In genomic region chr10:63156236-63156635, GRCh38 we compare ENCODE assay signal across 26 cellular contexts. TPM values are rescaled to one million over a fixed set of nuclear protein-coding genes. Genes with fewer than 3 reads are reported as not detected.
A peak's percentile ranks its signal among the peaks of the same experiment; 100 is the strongest.
DNase-seq lines count a peak whose midpoint lies in the region; TF ChIP-seq lines count a peak whose summit lies in the region.
"Had no signal": no experiment of that assay in that cellular context is flagged by ENCODE, and none has a peak within 500 bp of the region (broad histone marks: within the 10 kb centered on the region; RNA-seq: fewer than 3 reads in every experiment).

No MANE protein-coding gene starts in this region.

- H3K36me3 ChIP-seq in transverse colon: peaks cover 0 to 8% (median 3%) of the 10 kb centered on the region in 4 donors
- H3K36me3 ChIP-seq: neural progenitor cell, SJCRH30 had no signal

- no peak overlapping the region for H3K4me3 ChIP-seq in transverse colon
- H3K4me3 ChIP-seq: neural progenitor cell, SJCRH30, thoracic aorta had no signal

- peaks cover 16 to 30% (median 18%) of the 10 kb centered on the region in 4 donors for H3K4me1 ChIP-seq in transverse colon
- H3K4me1 ChIP-seq: foreskin keratinocyte, neural progenitor cell, SJCRH30 had no signal

- no peak for TF ChIP-seq EP300 in transverse colon (IDR thresholded peaks at IDR 0.05; ENCODE audit: low read depth)

- WGBS in transverse colon (ENCODE audit: low coverage in 1 of 2), 2 donors: 55% methylated on average over 2 of the region's 2 CpGs; no CpG with 5 or more reads in 1 of the 2 donors

- intact Hi-C loops in transverse colon (cut with DNase I; ENCODE audit: low total_unique reads): loop anchor here (5.0 to 10.0 kb wide), 3 partner anchors 351 to 719 kb away; partner anchors contain the start of gene ADO

- in situ Hi-C loops in SK-MEL-5 (cut with HindIII; ENCODE audit: low pct_unique_long_range_greater_than_20kb, low sequenced_read_pairs): loop anchor here (25.0 kb wide), 1 partner anchor 556 kb away; no protein-coding TSS in a partner anchor
- in situ Hi-C loops in transverse colon (cut with MboI; ENCODE audit: low pct_ligation_motif_present in 1 of 4, low pct_unique_long_range_greater_than_20kb in 1 of 4, low sequenced_read_pairs in 3 of 4): loop anchor here in 2 of 4 donors (25.0 kb wide), 1 partner anchor 344 kb away; the partner anchor contains the start of genes ADO (in 2 of the 2) and EGR2 (in 2 of the 2)

- no peak for TF ChIP-seq POLR2A in transverse colon (IDR thresholded peaks at IDR 0.05)

- no peak for TF ChIP-seq CTCF in transverse colon (IDR thresholded peaks at IDR 0.05)

- H3K27ac ChIP-seq in transverse colon (peak overlapping the region; percentile 5 to 82 (median 76)), substantia nigra (ENCODE audit: low read depth, low read length, poor library complexity, severe bottlenecking) (no peak overlapping the region)
- H3K27ac ChIP-seq: foreskin keratinocyte, neural progenitor cell, SJCRH30, thoracic aorta had no signal

- H3K9me3 ChIP-seq in transverse colon: no peaks in the 10 kb centered on the region
- H3K9me3 ChIP-seq: SJCRH30, thoracic aorta had no signal

- H3K27me3 ChIP-seq in transverse colon: no peaks in the 10 kb centered on the region
- H3K27me3 ChIP-seq: foreskin keratinocyte, neural progenitor cell, SJCRH30 had no signal

- peak; percentile 6 for DNase-seq in EL
- peak; percentile 33 for DNase-seq in SK-MEL-5 (ENCODE audit: low read depth, low spot score)
- peak; percentile 21 for DNase-seq in fibroblast of gingiva (ENCODE audit: low read depth)
- DNase-seq in transverse colon: no peak
- no peak for DNase-seq in DMS153 (lab: John Stamatoyannopoulos, UW)
- DNase-seq in substantia nigra (lab: John Stamatoyannopoulos, UW): no peak
- DNase-seq in NCI-H2029 treated with DMSO at 0.1 percent for 48 hours (lab: John Stamatoyannopoulos, UW): no peak
- DNase-seq: activated CD4-positive, alpha-beta T cell treated with anti-CD3 and anti-CD28 coated beads, Interleukin-2, amount 10 ng/mL, durations not matched to agents 7 days and 5 days; activated naive CD4-positive, alpha-beta T cell treated with anti-CD3 and anti-CD28 coated beads for 36 hours; amygdala; C1 segment of cervical spinal cord; COR-L47; DND-41; effector CD8-positive, alpha-beta T cell; foreskin keratinocyte; head of caudate nucleus; kidney; left ventricle myocardium superior; NCI-H1105; NCI-H187; NCI-H2171 treated with DMSO at 0.1 percent for 48 hours; NCI-H510A; SJCRH30; stimulated activated CD4-positive, alpha-beta T cell treated with anti-CD3 and anti-CD28 coated beads, Interleukin-1b, Interleukin-23, amount 100 ng/mL, for 48 hours had no signal

RNA-seq across cellular contexts. Expression of gene NRBF2, which starts 23.1 kb away (rescaled TPM):
- total RNA-seq in SK-MEL-5 (2014; rRNA removed; shearing (Covaris generic)): 45.4 and 56.2 TPM in 2 replicates
- polyA plus RNA-seq in SK-MEL-5 (2015; cell fraction: cytosol; rRNA removed): 29.4 and 37.6 TPM in 2 replicates
- polyA plus RNA-seq in SK-MEL-5 (2015; cell fraction: nucleus; rRNA removed): 9.2 and 10.6 TPM in 2 replicates
- 10 to 100 TPM in 3 of 4 donors, 1 to 10 TPM in 1; 1.4 to 21.3 (median 17.6) TPM for total RNA-seq in transverse colon

Comparison
In these comparisons a context has a peak if more than half of its experiments do, and no peak if none do; other contexts are left out.
1. DNase-seq: peak in EL (single experiment), SK-MEL-5 (single experiment) and fibroblast of gingiva (single experiment); none in transverse colon (single experiment), DMS153 (single experiment), substantia nigra (0 of 49) and NCI-H2029 treated with DMSO at 0.1 percent for 48 hours (single experiment).